10 cellular contexts compared by ENCODE assay signal in genomic region chr15:37056168-37056893, GRCh38. TPM values are rescaled to one million over a fixed set of nuclear protein-coding genes. Genes with fewer than 3 reads are reported as not detected.
A peak's percentile ranks its signal among the peaks of the same experiment; 100 is the strongest.
DNase-seq lines count a peak whose midpoint lies in the region; ATAC-seq, FAIRE-seq and TF ChIP-seq lines count a peak whose summit lies in the region.
"Had no signal": no experiment of that assay in that cellular context is flagged by ENCODE, and none has a peak within 500 bp of the region (broad histone marks: within the 10 kb centered on the region; RNA-seq: fewer than 3 reads in every experiment).

No MANE protein-coding gene starts in this region.

- TF ChIP-seq CTCF in gastroesophageal sphincter (IDR thresholded peaks at IDR 0.05) (peak in 1 of 4 experiments; percentile 26), neural cell (IDR thresholded peaks at IDR 0.05; ENCODE audit: poor library complexity, severe bottlenecking) (no peak)

- peak; percentile 62 for DNase-seq in DMS79 (lab: John Stamatoyannopoulos, UW)
- no peak for DNase-seq in RCC 7860 (ENCODE audit: low spot score)
- no peak for DNase-seq in DMS153 (lab: John Stamatoyannopoulos, UW)
- DNase-seq in HT-29 (ENCODE audit: low spot score), result no peak
- DNase-seq in AG20443 (ENCODE audit: low spot score), result no peak
- DNase-seq: immature natural killer cell had no signal

- peaks cover 0 to 57% (median 17%) of the 10 kb centered on the region in 3 donors for H3K4me1 ChIP-seq in gastroesophageal sphincter

- H2AFZ ChIP-seq in neural cell (ENCODE audit: low read depth, low read length), result no peak overlapping the region

- ATAC-seq in gastroesophageal sphincter (peak; percentile 75), GM18519 (IDR thresholded peaks at IDR 0.05; ENCODE audit: low FRiP score, unreplicated experiment) (no peak)
- ATAC-seq: Panc1 had no signal

- peaks cover 100% of the 10 kb centered on the region for H3K79me2 ChIP-seq in neural cell (replicated peaks; ENCODE audit: insufficient read depth, low read length)

- H3K27me3 ChIP-seq in gastroesophageal sphincter (no peaks in the 10 kb centered on the region), neural cell (ENCODE audit: insufficient read depth, low read depth, low read length) (no peaks in the 10 kb centered on the region)

- H4K20me1 ChIP-seq in neural cell (ENCODE audit: insufficient read depth), result peaks cover 92% of the 10 kb centered on the region

- no peak overlapping the region for H3K4me3 ChIP-seq in gastroesophageal sphincter
- peak overlapping the region; percentile 54 for H3K4me3 ChIP-seq in neural cell (ENCODE audit: low read length)

- H3K9me2 ChIP-seq in neural cell (ENCODE audit: insufficient read depth, low read length), result no peaks in the 10 kb centered on the region

- peaks cover 11% of the 10 kb centered on the region for H3F3A ChIP-seq in neural cell (ENCODE audit: insufficient read depth, low read length, poor library complexity, severe bottlenecking)

- TF ChIP-seq POLR2A in gastroesophageal sphincter (IDR thresholded peaks at IDR 0.05), result no peak

- TF ChIP-seq EP300 in gastroesophageal sphincter (IDR thresholded peaks at IDR 0.05), result no peak
- no peak for TF ChIP-seq EP300 in neural cell (conservative IDR thresholded peaks at IDR 0.05; ENCODE audit: poor library complexity, severe bottlenecking)

- peak overlapping the region; percentile 53 for H3K4me2 ChIP-seq in neural cell (ENCODE audit: low read length)

- FAIRE-seq in RCC 7860 (lab: Jason Lieb, UNC), result peak; percentile 41

- H3K36me3 ChIP-seq in gastroesophageal sphincter (no peaks in the 10 kb centered on the region), neural cell (ENCODE audit: insufficient read depth, low read length) (peaks cover 12% of the 10 kb centered on the region)

- no peaks in the 10 kb centered on the region for H3K9me3 ChIP-seq in gastroesophageal sphincter
- no peaks in the 10 kb centered on the region for H3K9me3 ChIP-seq in neural cell (ENCODE audit: low read length)

- WGBS in gastroesophageal sphincter (ENCODE audit: low coverage in 1 of 2), 2 donors, result 31 to 37% methylated on average over 10 of the region's 16 CpGs

- peak overlapping the region; percentile 33 for H3K9ac ChIP-seq in neural cell (ENCODE audit: low read length)

- H3K27ac ChIP-seq in gastroesophageal sphincter, result peak overlapping the region in 3 of 4 donors; percentile 48 to 73 (median 61)
- H3K27ac ChIP-seq in neural cell (ENCODE audit: low read length), result peak overlapping the region; percentile 39

- no peak for TF ChIP-seq RAD21 in neural cell (conservative IDR thresholded peaks at IDR 0.05)

TF ChIP-seq in neural cell, 6 proteins besides CTCF, POLR2A, EP300 and RAD21:
- TF ChIP-seq MXI1 (conservative IDR thresholded peaks at IDR 0.05; ENCODE audit: poor library complexity, severe bottlenecking) (peak; percentile 9), POLR2AphosphoS5 (IDR thresholded peaks at IDR 0.05) (peak; percentile 49), SMC3 (conservative IDR thresholded peaks at IDR 0.05; ENCODE audit: poor library complexity) (no peak), EZH2 (IDR thresholded peaks at IDR 0.05; ENCODE audit: borderline replicate concordance, insufficient read depth, low read length, poor library complexity, severe bottlenecking) (no peak), TAF1 (IDR thresholded peaks at IDR 0.05; ENCODE audit: low read depth) (no peak)
- TF ChIP-seq, protein P1, sequence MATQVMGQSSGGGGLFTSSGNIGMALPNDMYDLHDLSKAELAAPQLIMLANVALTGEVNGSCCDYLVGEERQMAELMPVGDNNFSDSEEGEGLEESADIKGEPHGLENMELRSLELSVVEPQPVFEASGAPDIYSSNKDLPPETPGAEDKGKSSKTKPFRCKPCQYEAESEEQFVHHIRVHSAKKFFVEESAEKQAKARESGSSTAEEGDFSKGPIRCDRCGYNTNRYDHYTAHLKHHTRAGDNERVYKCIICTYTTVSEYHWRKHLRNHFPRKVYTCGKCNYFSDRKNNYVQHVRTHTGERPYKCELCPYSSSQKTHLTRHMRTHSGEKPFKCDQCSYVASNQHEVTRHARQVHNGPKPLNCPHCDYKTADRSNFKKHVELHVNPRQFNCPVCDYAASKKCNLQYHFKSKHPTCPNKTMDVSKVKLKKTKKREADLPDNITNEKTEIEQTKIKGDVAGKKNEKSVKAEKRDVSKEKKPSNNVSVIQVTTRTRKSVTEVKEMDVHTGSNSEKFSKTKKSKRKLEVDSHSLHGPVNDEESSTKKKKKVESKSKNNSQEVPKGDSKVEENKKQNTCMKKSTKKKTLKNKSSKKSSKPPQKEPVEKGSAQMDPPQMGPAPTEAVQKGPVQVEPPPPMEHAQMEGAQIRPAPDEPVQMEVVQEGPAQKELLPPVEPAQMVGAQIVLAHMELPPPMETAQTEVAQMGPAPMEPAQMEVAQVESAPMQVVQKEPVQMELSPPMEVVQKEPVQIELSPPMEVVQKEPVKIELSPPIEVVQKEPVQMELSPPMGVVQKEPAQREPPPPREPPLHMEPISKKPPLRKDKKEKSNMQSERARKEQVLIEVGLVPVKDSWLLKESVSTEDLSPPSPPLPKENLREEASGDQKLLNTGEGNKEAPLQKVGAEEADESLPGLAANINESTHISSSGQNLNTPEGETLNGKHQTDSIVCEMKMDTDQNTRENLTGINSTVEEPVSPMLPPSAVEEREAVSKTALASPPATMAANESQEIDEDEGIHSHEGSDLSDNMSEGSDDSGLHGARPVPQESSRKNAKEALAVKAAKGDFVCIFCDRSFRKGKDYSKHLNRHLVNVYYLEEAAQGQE (IDR thresholded peaks at IDR 0.05; ENCODE audit: borderline replicate concordance), result no peak

RNA-seq across cellular contexts. Expression of gene MEIS2, which starts 44.0 kb away (rescaled TPM):
- total RNA-seq in gastroesophageal sphincter, result 100 to 1,000 TPM in 1 of 4 donors, 10 to 100 TPM in 3; 43.1 to 108 (median 85.7) TPM
- polyA plus RNA-seq in neural cell, result 825 and 939 TPM in 2 replicates
- polyA minus RNA-seq in neural cell, result 1,509 and 1,681 TPM in 2 replicates
- total RNA-seq in HT-29 (2014; rRNA removed; shearing (Covaris generic)), result 50.1 and 59.3 TPM in 2 replicates
- polyA plus RNA-seq: immature natural killer cell had no signal
